ENCODE assay signal across 17 cellular contexts in genomic region chr12:23380419-23381100, GRCh38.
DNase-seq lines count a peak whose midpoint lies in the region; ATAC-seq and TF ChIP-seq lines count a peak whose summit lies in the region.
"Had no signal": no experiment of that assay in that cellular context is flagged by ENCODE, and none has a peak within 500 bp of the region (broad histone marks: within the 10 kb centered on the region; RNA-seq: fewer than 3 reads in every experiment).

No MANE protein-coding gene starts in this region.

- intact Hi-C loops in right lobe of liver (cut with DNase I): no loop called here

- DNase-seq in Karpas-422: peak; percentile 32
- DNase-seq in left lobe of liver (ENCODE audit: low spot score): no peak
- no peak for DNase-seq in right lobe of liver
- no peak for DNase-seq in activated gamma-delta T cell treated with Interleukin-2 at 50 U/mL for 16 hours
- no peak for DNase-seq in activated T-cell treated with anti-CD3 and anti-CD28 coated beads, Interleukin-2, amount 50 U/mL, for 24 hours
- DNase-seq: Calu3; CD4-positive, CD25-positive, alpha-beta regulatory T cell; CD8-positive, alpha-beta T cell; COR-L47; DND-41; GM23248; H9 had no signal

- H3K27ac ChIP-seq in Karpas-422 (ENCODE audit: low read length): no peak overlapping the region
- H3K27ac ChIP-seq in right lobe of liver: peak overlapping the region in 2 of 3 donors; percentile 5 to 11
- H3K27ac ChIP-seq: BLaER1, C4-2B, GM23248 had no signal

- H3K36me3 ChIP-seq in Karpas-422 (ENCODE audit: insufficient read depth, low read length): no peaks in the 10 kb centered on the region
- H3K36me3 ChIP-seq in right lobe of liver: no peaks in the 10 kb centered on the region
- H3K36me3 ChIP-seq: BLaER1 had no signal

- H3K4me3 Mint-ChIP-seq in activated T-cell treated with anti-CD3 and anti-CD28 coated beads, Interleukin-2, amount 50 U/mL, for 24 hours: no peak overlapping the region
- H3K4me3 Mint-ChIP-seq: B cell; CD4-positive, CD25-positive, alpha-beta regulatory T cell; CD8-positive, alpha-beta T cell; H9 had no signal

- H3K9ac ChIP-seq in Karpas-422 (ENCODE audit: low read length): no peak overlapping the region
- H3K9ac ChIP-seq: BLaER1, GM23248 had no signal

- H3K27me3 Mint-ChIP-seq in activated T-cell treated with anti-CD3 and anti-CD28 coated beads, Interleukin-2, amount 50 U/mL, for 24 hours: no peaks in the 10 kb centered on the region
- H3K27me3 Mint-ChIP-seq: CD4-positive, CD25-positive, alpha-beta regulatory T cell had no signal

- WGBS in right lobe of liver (ENCODE audit: insufficient coverage, low coverage, low lambda C conversion rate, missing lambda C conversion rate): 32% methylated on average over 4 of the region's 4 CpGs

- no peaks in the 10 kb centered on the region for H4K20me1 ChIP-seq in Karpas-422 (ENCODE audit: insufficient read depth, low read depth, low read length)
- H4K20me1 ChIP-seq: BLaER1 had no signal

- H3K36me3 Mint-ChIP-seq in activated T-cell treated with anti-CD3 and anti-CD28 coated beads, Interleukin-2, amount 50 U/mL, for 24 hours (ENCODE audit: low read depth): no peaks in the 10 kb centered on the region
- H3K36me3 Mint-ChIP-seq: CD4-positive, CD25-positive, alpha-beta regulatory T cell; CD8-positive, alpha-beta T cell had no signal

- H3K4me3 ChIP-seq in Karpas-422 (ENCODE audit: low read length) (no peak overlapping the region), right lobe of liver (no peak overlapping the region)
- H3K4me3 ChIP-seq: BLaER1, GM23248 had no signal

- no peak overlapping the region for H3K4me2 ChIP-seq in Karpas-422 (ENCODE audit: low read depth, low read length, poor library complexity, severe bottlenecking)
- H3K4me2 ChIP-seq: BLaER1 had no signal

- peaks cover 12% of the 10 kb centered on the region for H3K9me3 ChIP-seq in Karpas-422 (ENCODE audit: low read length)
- peaks cover 0 to 10% (median 0%) of the 10 kb centered on the region in 4 donors for H3K9me3 ChIP-seq in right lobe of liver

- no peaks in the 10 kb centered on the region for H3K27me3 ChIP-seq in Karpas-422 (ENCODE audit: low read length)
- no peaks in the 10 kb centered on the region for H3K27me3 ChIP-seq in right lobe of liver
- H3K27me3 ChIP-seq: BLaER1 had no signal

- H3K4me1 ChIP-seq in Karpas-422 (ENCODE audit: low read length): no peaks in the 10 kb centered on the region
- H3K4me1 ChIP-seq in right lobe of liver: no peaks in the 10 kb centered on the region
- H3K4me1 ChIP-seq: BLaER1 had no signal

- H3K9me2 ChIP-seq in Karpas-422 (replicated peaks; ENCODE audit: insufficient read depth, low read length): no peaks in the 10 kb centered on the region

- TF ChIP-seq CTCF in right lobe of liver (IDR thresholded peaks at IDR 0.05): no peak

- H2AFZ ChIP-seq in Karpas-422 (ENCODE audit: low read length): no peak overlapping the region
- H2AFZ ChIP-seq: GM23248 had no signal

- no peaks in the 10 kb centered on the region for H3K79me2 ChIP-seq in Karpas-422 (ENCODE audit: low read length)

- H3K9me3 Mint-ChIP-seq in activated T-cell treated with anti-CD3 and anti-CD28 coated beads, Interleukin-2, amount 50 U/mL, for 24 hours: peaks cover 37% of the 10 kb centered on the region

- peak; percentile 69 for ATAC-seq in left lobe of liver
- ATAC-seq in right lobe of liver: peak; percentile 69 to 84 (median 80)
- no peak for ATAC-seq in GM21360 (IDR thresholded peaks at IDR 0.05; ENCODE audit: unreplicated experiment)
- ATAC-seq: CD8-positive, alpha-beta T cell; HCT116 had no signal

- no peak overlapping the region for H3K27ac Mint-ChIP-seq in activated T-cell treated with anti-CD3 and anti-CD28 coated beads, Interleukin-2, amount 50 U/mL, for 24 hours
- H3K27ac Mint-ChIP-seq: B cell; CD8-positive, alpha-beta T cell; H9 had no signal

- TF ChIP-seq POLR2A in right lobe of liver (IDR thresholded peaks at IDR 0.05): no peak

- H3K4me1 Mint-ChIP-seq in activated T-cell treated with anti-CD3 and anti-CD28 coated beads, Interleukin-2, amount 50 U/mL, for 24 hours (ENCODE audit: low read depth): no peaks in the 10 kb centered on the region
- H3K4me1 Mint-ChIP-seq: B cell; CD4-positive, CD25-positive, alpha-beta regulatory T cell had no signal
